ENCODE assay signal across 8 cellular contexts in genomic region chr4:55635760-55636621, GRCh38. TPM values are rescaled to one million over a fixed set of nuclear protein-coding genes. Genes with fewer than 3 reads are reported as not detected.
DNase-seq lines count a peak whose midpoint lies in the region; TF ChIP-seq lines count a peak whose summit lies in the region.

A gene with protein sequence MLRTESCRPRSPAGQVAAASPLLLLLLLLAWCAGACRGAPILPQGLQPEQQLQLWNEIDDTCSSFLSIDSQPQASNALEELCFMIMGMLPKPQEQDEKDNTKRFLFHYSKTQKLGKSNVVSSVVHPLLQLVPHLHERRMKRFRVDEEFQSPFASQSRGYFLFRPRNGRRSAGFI (minus strand): TSS chr4:55636298. CDS start chr4:55636192, 106 bp downstream.

- H2AFZ ChIP-seq in fibroblast of lung (ENCODE audit: low read length) (no peak within 1 kb of the TSS), neuron (ENCODE audit: low read depth, low read length) (peak within 1 kb of the TSS; percentile 4)

- H3K9me3 ChIP-seq in HAP-1 (no peaks in the 10 kb centered on the region), fibroblast of lung (ENCODE audit: control insufficient read depth, insufficient read depth, low read depth, low read length) (no peaks in the 10 kb centered on the region), neuron (ENCODE audit: low read length) (no peaks in the 10 kb centered on the region)

- CTCF ChIA-PET in activated CD4-positive, alpha-beta memory T cell treated with anti-CD3 and anti-CD28 coated beads, Interleukin-2, amount 10 ng/mL, durations not matched to agents 7 days and 5 days (lab: Charles Lee) = interaction anchor here (0.5 to 1.6 kb wide), 3 partner anchors 90 to 1708 kb away, joined by 3 to 4 read pairs (median 3); partner anchors contain the start of gene SRD5A3

- H3K4me2 ChIP-seq in fibroblast of lung (ENCODE audit: extremely low read depth, insufficient read depth, low read length) = peak within 1 kb of the TSS; percentile 68

- in situ Hi-C loops in HAP-1 (cut with MboI; ENCODE audit: low sequenced_read_pairs) = no loop called here

- DNase-seq in GM10266 (ENCODE audit: extremely low spot score) (peak; percentile 59), HAP-1 (ENCODE audit: low spot score in 2 of 2) (peak; percentile 54 to 84), NCI-H1930 (lab: John Stamatoyannopoulos, UW) (peak; percentile 36 to 62), fibroblast of lung (ENCODE audit: low read depth in 2 of 2) (peak in 1 of 2 donors; percentile 29), NOMO-1 treated with dmso at 0.1 percent for 144 hours (lab: John Stamatoyannopoulos, UW; ENCODE audit: unreplicated experiment) (no peak), KG1 (lab: John Stamatoyannopoulos, UW) (no peak)
- peak; percentile 42 for DNase-seq in activated CD4-positive, alpha-beta memory T cell treated with anti-CD3 and anti-CD28 coated beads, Interleukin-2, amount 10 ng/mL, durations not matched to agents 7 days and 5 days

- H3K79me2 ChIP-seq in fibroblast of lung (ENCODE audit: control insufficient read depth, insufficient read depth, low read length) = no peaks in the 10 kb centered on the region

- H3K4me1 ChIP-seq in HAP-1 = peaks cover 31% of the 10 kb centered on the region
- peaks cover 3% of the 10 kb centered on the region for H3K4me1 ChIP-seq in fibroblast of lung (ENCODE audit: control insufficient read depth, extremely low read depth, insufficient read depth, low read length)
- peaks cover 31% of the 10 kb centered on the region for H3K4me1 ChIP-seq in neuron (ENCODE audit: insufficient read depth, low read length)

- H3K27me3 ChIP-seq in HAP-1 (ENCODE audit: low read depth) (no peaks in the 10 kb centered on the region), fibroblast of lung (ENCODE audit: control insufficient read depth, insufficient read depth, low read length) (peaks cover 37% of the 10 kb centered on the region), neuron (ENCODE audit: insufficient read depth, low read length) (no peaks in the 10 kb centered on the region)

- POLR2A ChIA-PET in activated CD4-positive, alpha-beta memory T cell treated with anti-CD3 and anti-CD28 coated beads, Interleukin-2, amount 10 ng/mL, durations not matched to agents 7 days and 5 days (lab: Charles Lee) = no interaction called here

- no peaks in the 10 kb centered on the region for H3K36me3 Mint-ChIP-seq in activated CD4-positive, alpha-beta memory T cell treated with anti-CD3 and anti-CD28 coated beads, Interleukin-2, amount 10 ng/mL, durations not matched to agents 7 days and 5 days (ENCODE audit: low read depth)

- H3K4me3 Mint-ChIP-seq in activated CD4-positive, alpha-beta memory T cell treated with anti-CD3 and anti-CD28 coated beads, Interleukin-2, amount 10 ng/mL, durations not matched to agents 7 days and 5 days = peak within 1 kb of the TSS; percentile 65

- TF ChIP-seq CTCF in GM10266 (IDR thresholded peaks at IDR 0.05; ENCODE audit: control insufficient read depth, insufficient read depth, low read depth, missing control alignments) (peak; percentile 27), fibroblast of lung (conservative IDR thresholded peaks at IDR 0.05 in 1 of 2, IDR thresholded peaks at IDR 0.05 in 1 of 2; ENCODE audit: low read depth in 1 of 2, low read length in 2 of 2) (no peak)

- H4K20me1 ChIP-seq in fibroblast of lung (ENCODE audit: control insufficient read depth, extremely low read depth, insufficient read depth, low read length) = no peaks in the 10 kb centered on the region

- H3K27ac Mint-ChIP-seq in activated CD4-positive, alpha-beta memory T cell treated with anti-CD3 and anti-CD28 coated beads, Interleukin-2, amount 10 ng/mL, durations not matched to agents 7 days and 5 days = no peak within 1 kb of the TSS

- H3K4me3 ChIP-seq in HAP-1 = peak within 1 kb of the TSS; percentile 58
- H3K4me3 ChIP-seq in fibroblast of lung (replicated peaks in 1 of 4; ENCODE audit: control extremely low read depth in 1 of 4, insufficient read depth in 1 of 4, low read depth in 3 of 4, low read length in 4 of 4) = peak within 1 kb of the TSS in 3 of 4 experiments; percentile 21 to 24 (median 21)
- peak within 1 kb of the TSS; percentile 69 for H3K4me3 ChIP-seq in neuron (ENCODE audit: low read length)

- H3K27ac ChIP-seq in fibroblast of lung (ENCODE audit: insufficient read depth, low read length) = no peak within 1 kb of the TSS

- H3K4me1 Mint-ChIP-seq in activated CD4-positive, alpha-beta memory T cell treated with anti-CD3 and anti-CD28 coated beads, Interleukin-2, amount 10 ng/mL, durations not matched to agents 7 days and 5 days = peaks cover 14% of the 10 kb centered on the region

- no peaks in the 10 kb centered on the region for H3K9me3 Mint-ChIP-seq in activated CD4-positive, alpha-beta memory T cell treated with anti-CD3 and anti-CD28 coated beads, Interleukin-2, amount 10 ng/mL, durations not matched to agents 7 days and 5 days

- no peak within 1 kb of the TSS for H3K9ac ChIP-seq in fibroblast of lung (ENCODE audit: insufficient read depth, low read length)

- H3K36me3 ChIP-seq in HAP-1 (replicated peaks) (0 out of 2 replicates have a peak, but pooled peaks cover 2% of the 10 kb centered on the region), fibroblast of lung (ENCODE audit: control insufficient read depth, insufficient read depth, low read length) (no peaks in the 10 kb centered on the region), neuron (ENCODE audit: insufficient read depth, low read length) (no peaks in the 10 kb centered on the region)

- H3K27me3 Mint-ChIP-seq in activated CD4-positive, alpha-beta memory T cell treated with anti-CD3 and anti-CD28 coated beads, Interleukin-2, amount 10 ng/mL, durations not matched to agents 7 days and 5 days = peaks cover 71% of the 10 kb centered on the region

RNA-seq across cellular contexts. Expression of the gene that starts here (rescaled TPM):
- total RNA-seq in activated CD4-positive, alpha-beta memory T cell treated with anti-CD3 and anti-CD28 coated beads, Interleukin-2, amount 10 ng/mL, durations not matched to agents 7 days and 5 days = under 1 TPM; 0.33 to 0.38 TPM
- not detected in 2 replicates for total RNA-seq in fibroblast of lung
- 0.08 and 0.12 TPM in 2 replicates for polyA plus RNA-seq in fibroblast of lung
- polyA plus RNA-seq in fibroblast of lung (2012) = not detected in 2 replicates
- not detected in 2 replicates for polyA minus RNA-seq in fibroblast of lung (ENCODE audit: low replicate concordance)

Comparison
In these comparisons a context has a peak if more than half of its experiments do, and no peak if none do; other contexts are left out.
1. Peak in DNase-seq in activated CD4-positive, alpha-beta memory T cell treated with anti-CD3 and anti-CD28 coated beads, Interleukin-2, amount 10 ng/mL, durations not matched to agents 7 days and 5 days; RNA of the gene not detected or under 1 TPM.
2. DNase-seq: peak in GM10266 (single experiment), HAP-1 (2 of 2) and NCI-H1930 (2 of 2); none in NOMO-1 treated with dmso at 0.1 percent for 144 hours (single experiment) and KG1 (single experiment).
3. Peak in every context shown above with its lines, with median percentiles within 50 percentile points of each other: H3K4me3 ChIP-seq.